8 cellular contexts compared by ENCODE assay signal in the genomic region with DNA sequence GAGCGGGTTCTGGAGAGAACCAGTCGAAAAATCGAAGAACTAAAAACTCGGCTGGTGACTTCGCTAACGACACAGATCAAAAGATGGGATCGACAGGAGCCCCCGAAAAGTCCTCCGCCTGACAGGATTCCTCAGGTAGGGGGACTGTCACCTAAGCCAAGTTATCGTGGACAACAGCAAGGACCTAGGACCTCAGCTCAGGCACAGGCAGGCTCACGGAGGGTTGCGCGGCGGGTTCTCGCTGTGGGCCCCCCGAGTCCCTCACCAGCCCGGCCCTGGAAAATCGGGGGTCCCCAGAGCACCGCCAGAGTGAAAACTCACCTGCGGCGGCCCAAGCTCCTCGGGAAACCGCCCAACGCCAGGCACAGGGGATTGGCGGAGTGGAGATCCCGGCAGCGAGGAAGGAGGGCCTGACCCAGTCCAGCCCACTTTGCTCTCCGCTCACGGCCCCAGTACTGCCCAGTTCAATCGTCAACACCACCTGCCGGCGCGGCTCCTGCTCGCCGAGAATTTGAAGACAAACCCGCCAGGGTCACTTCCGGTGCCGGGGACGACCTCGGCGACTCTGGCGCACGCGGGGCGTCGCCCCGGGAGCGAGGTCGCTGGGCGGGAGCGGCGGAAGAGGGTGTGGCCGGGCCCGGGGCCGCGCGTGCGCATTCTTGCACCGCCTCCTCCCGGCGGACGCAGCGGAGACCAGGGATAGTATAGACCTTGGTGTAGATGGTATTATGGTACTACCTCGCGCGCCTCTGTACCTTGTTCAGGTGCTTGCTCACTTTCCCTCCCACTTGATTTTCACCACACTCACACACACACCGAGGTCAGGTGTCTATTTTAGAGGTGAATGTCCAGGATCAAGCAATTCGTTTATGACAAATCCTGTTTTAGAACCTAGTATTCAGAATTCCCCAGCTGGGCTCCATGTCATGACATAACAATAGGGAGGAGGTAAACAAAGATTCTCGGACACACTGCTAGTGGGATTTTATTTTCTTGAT. TPM values are rescaled to one million over a fixed set of nuclear protein-coding genes. Genes with fewer than 3 reads are reported as not detected.
DNase-seq lines count a peak whose midpoint lies in the region; ATAC-seq and TF ChIP-seq lines count a peak whose summit lies in the region.

A gene (minus strand): TSS at position 567 of the 998 bp plus-strand sequence. CDS start 10,167 bp downstream, outside the sequence.

- H3K4me3 ChIP-seq in fibroblast of mammary gland (ENCODE audit: control insufficient read depth, low read depth, low read length) = peak within 1 kb of the TSS; percentile 94

- DNase-seq in EH (ENCODE audit: low read depth) (peak; percentile 83), GOT3 (lab: John Stamatoyannopoulos, UW) (peak; percentile 62), LHCN-M2 (ENCODE audit: low read depth) (peak; percentile 82), RPMI7951 (ENCODE audit: low read depth) (peak; percentile 86), fibroblast of mammary gland (ENCODE audit: low read depth) (peak; percentile 65)
- DNase-seq in naive thymus-derived CD8-positive, alpha-beta T cell = peak; percentile 71 to 89 (median 82)
- DNase-seq in stimulated activated naive B cell treated with anti-CD40 and anti-IgM and Interleukin-4, amounts not matched to agents 10 μg/mL and 1 μg/mL and 100 μg/mL, for 72 hours = peak; percentile 88

- ATAC-seq in activated T-helper 17 cell treated with anti-CD3 and anti-CD28 coated beads, Interleukin-2, amount 50 U/mL, for 72 hours (replicated peaks) = peak; percentile 98
- ATAC-seq in naive thymus-derived CD8-positive, alpha-beta T cell = peak; percentile 84 to 95
- ATAC-seq in stimulated activated naive B cell treated with anti-CD40 and anti-IgM and Interleukin-4, amounts not matched to agents 10 μg/mL and 1 μg/mL and 100 μg/mL, for 72 hours (replicated peaks) = peak; percentile 90 to 93

- peaks cover 7% of the 10 kb centered on the region for H3K4me1 Mint-ChIP-seq in activated T-helper 17 cell treated with anti-CD3 and anti-CD28 coated beads, Interleukin-2, amount 50 U/mL, for 72 hours
- peaks cover 9 to 40% (median 29%) of the 10 kb centered on the region in 4 donors for H3K4me1 Mint-ChIP-seq in naive thymus-derived CD8-positive, alpha-beta T cell
- peaks cover 12 to 24% of the 10 kb centered on the region in 2 donors for H3K4me1 Mint-ChIP-seq in stimulated activated naive B cell treated with anti-CD40 and anti-IgM and Interleukin-4, amounts not matched to agents 10 μg/mL and 1 μg/mL and 100 μg/mL, for 72 hours

- peak within 1 kb of the TSS; percentile 96 for H3K4me3 Mint-ChIP-seq in activated T-helper 17 cell treated with anti-CD3 and anti-CD28 coated beads, Interleukin-2, amount 50 U/mL, for 72 hours
- peak within 1 kb of the TSS; percentile 87 to 97 (median 92) for H3K4me3 Mint-ChIP-seq in naive thymus-derived CD8-positive, alpha-beta T cell
- H3K4me3 Mint-ChIP-seq in stimulated activated naive B cell treated with anti-CD40 and anti-IgM and Interleukin-4, amounts not matched to agents 10 μg/mL and 1 μg/mL and 100 μg/mL, for 72 hours = peak within 1 kb of the TSS; percentile 87 to 92

- no peaks in the 10 kb centered on the region for H3K9me3 Mint-ChIP-seq in activated T-helper 17 cell treated with anti-CD3 and anti-CD28 coated beads, Interleukin-2, amount 50 U/mL, for 72 hours
- H3K9me3 Mint-ChIP-seq in naive thymus-derived CD8-positive, alpha-beta T cell = no peaks in the 10 kb centered on the region
- no peaks in the 10 kb centered on the region for H3K9me3 Mint-ChIP-seq in stimulated activated naive B cell treated with anti-CD40 and anti-IgM and Interleukin-4, amounts not matched to agents 10 μg/mL and 1 μg/mL and 100 μg/mL, for 72 hours

- no peaks in the 10 kb centered on the region for H3K36me3 Mint-ChIP-seq in activated T-helper 17 cell treated with anti-CD3 and anti-CD28 coated beads, Interleukin-2, amount 50 U/mL, for 72 hours (ENCODE audit: low read depth)
- H3K36me3 Mint-ChIP-seq in naive thymus-derived CD8-positive, alpha-beta T cell = peaks cover 0 to 4% (median 0%) of the 10 kb centered on the region in 3 donors
- H3K36me3 Mint-ChIP-seq in stimulated activated naive B cell treated with anti-CD40 and anti-IgM and Interleukin-4, amounts not matched to agents 10 μg/mL and 1 μg/mL and 100 μg/mL, for 72 hours = no peaks in the 10 kb centered on the region

- H3K27ac Mint-ChIP-seq in activated T-helper 17 cell treated with anti-CD3 and anti-CD28 coated beads, Interleukin-2, amount 50 U/mL, for 72 hours = peak within 1 kb of the TSS; percentile 92
- peak within 1 kb of the TSS; percentile 76 to 95 (median 91) for H3K27ac Mint-ChIP-seq in naive thymus-derived CD8-positive, alpha-beta T cell
- peak within 1 kb of the TSS; percentile 92 for H3K27ac Mint-ChIP-seq in stimulated activated naive B cell treated with anti-CD40 and anti-IgM and Interleukin-4, amounts not matched to agents 10 μg/mL and 1 μg/mL and 100 μg/mL, for 72 hours

- no peaks in the 10 kb centered on the region for H3K27me3 Mint-ChIP-seq in activated T-helper 17 cell treated with anti-CD3 and anti-CD28 coated beads, Interleukin-2, amount 50 U/mL, for 72 hours
- no peaks in the 10 kb centered on the region for H3K27me3 Mint-ChIP-seq in naive thymus-derived CD8-positive, alpha-beta T cell
- H3K27me3 Mint-ChIP-seq in stimulated activated naive B cell treated with anti-CD40 and anti-IgM and Interleukin-4, amounts not matched to agents 10 μg/mL and 1 μg/mL and 100 μg/mL, for 72 hours = no peaks in the 10 kb centered on the region

- POLR2A ChIA-PET in naive thymus-derived CD8-positive, alpha-beta T cell (lab: Charles Lee) = interaction anchor here (0.9 to 1.8 kb wide), 3 partner anchors 70 to 84 kb away, joined by 4 to 7 read pairs (median 6); a partner anchor contains a TSS

- TF ChIP-seq CTCF in fibroblast of mammary gland (conservative IDR thresholded peaks at IDR 0.05; ENCODE audit: control insufficient read depth, insufficient read depth, low read depth, low read length) = no peak

RNA-seq across cellular contexts. Expression of the gene that starts here (rescaled TPM):
- 20.6 and 23.3 TPM in 2 replicates for total RNA-seq in LHCN-M2 (2014; rRNA removed)
- polyA plus RNA-seq in LHCN-M2 (2012) = 12.4 TPM
- total RNA-seq in RPMI7951 (2014; rRNA removed; shearing (Covaris generic)) = 39.9 and 43.1 TPM in 2 replicates
- 10 to 100 TPM; 12.3 to 18.8 TPM for total RNA-seq in activated T-helper 17 cell treated with anti-CD3 and anti-CD28 coated beads, Interleukin-2, amount 50 U/mL, for 72 hours
- total RNA-seq in naive thymus-derived CD8-positive, alpha-beta T cell = 10 to 100 TPM; 16.2 to 16.6 TPM
- polyA plus RNA-seq in naive thymus-derived CD8-positive, alpha-beta T cell = 10 to 100 TPM; 17.3 to 24.9 (median 18.9) TPM

Comparison
In these comparisons a context has a peak if more than half of its experiments do, and no peak if none do; other contexts are left out.
1. Peak in every context shown above with its lines: DNase-seq, ATAC-seq and H3K4me3 ChIP-seq.